ENCODE assay signal across 8 cellular contexts in the genomic region with DNA sequence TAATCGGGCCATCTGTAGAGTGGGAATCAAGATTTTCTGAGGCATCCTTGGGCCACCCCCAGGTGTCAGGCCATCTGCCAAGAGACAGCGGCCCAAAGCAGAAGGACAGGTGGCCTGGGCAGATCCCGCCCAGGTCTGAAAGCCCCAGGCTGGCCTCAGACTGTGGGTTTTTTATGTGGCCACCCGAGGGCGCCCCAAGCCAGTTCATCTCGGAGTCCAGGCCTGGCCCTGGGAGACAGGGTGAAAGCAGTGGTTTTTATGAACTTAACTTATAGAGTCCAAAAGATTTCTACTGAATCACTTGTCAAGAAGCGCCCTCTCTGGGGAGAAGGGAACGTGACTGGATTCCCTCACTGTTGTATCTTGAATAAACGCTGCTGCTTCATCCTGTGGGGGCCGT. TPM values are rescaled to one million over a fixed set of nuclear protein-coding genes. Genes with fewer than 3 reads are reported as not detected.
DNase-seq lines count a peak whose midpoint lies in the region; ATAC-seq and TF ChIP-seq lines count a peak whose summit lies in the region.
"Not testable (repeated sequence)": the region's sequence is repeated elsewhere in the genome, so short reads cannot be mapped to it uniquely, and the experiment has no call there.

No MANE protein-coding gene starts in this region.

- H3K9me3 Mint-ChIP-seq in activated CD4-positive, alpha-beta T cell treated with anti-CD3 and anti-CD28 coated beads for 36 hours (ENCODE audit: low read depth); activated T-cell treated with anti-CD3 and anti-CD28 coated beads, Interleukin-2, amount 50 U/mL, for 24 hours: not testable (repeated sequence)

- not testable (repeated sequence) for H3K27me3 Mint-ChIP-seq in activated CD4-positive, alpha-beta T cell treated with anti-CD3 and anti-CD28 coated beads for 36 hours; activated T-cell treated with anti-CD3 and anti-CD28 coated beads, Interleukin-2, amount 50 U/mL, for 24 hours

- H3K27me3 ChIP-seq in brain microvascular endothelial cell (replicated peaks); right cardiac atrium (ENCODE audit: control insufficient read depth, insufficient read depth); ovary; upper lobe of right lung: not testable (repeated sequence)

- not testable (repeated sequence) for H3K4me3 Mint-ChIP-seq in activated CD4-positive, alpha-beta T cell treated with anti-CD3 and anti-CD28 coated beads for 36 hours; activated T-cell treated with anti-CD3 and anti-CD28 coated beads, Interleukin-2, amount 50 U/mL, for 24 hours

- ATAC-seq in activated CD4-positive, alpha-beta T cell treated with anti-CD3 and anti-CD28 coated beads for 36 hours; right cardiac atrium; upper lobe of right lung: not testable (repeated sequence)

- intact Hi-C loops in activated CD4-positive, alpha-beta T cell treated with anti-CD3 and anti-CD28 coated beads for 36 hours (cut with DNase I, micrococcal nuclease); right cardiac atrium (cut with DNase I); ovary (cut with DNase I); upper lobe of right lung (cut with DNase I): not testable (repeated sequence)

- POLR2A ChIA-PET in activated CD4-positive, alpha-beta T cell treated with anti-CD3 and anti-CD28 coated beads for 36 hours (lab: Charles Lee) = not testable (repeated sequence)

- TF ChIP-seq RAD21 in Ishikawa (IDR thresholded peaks at IDR 0.05; ENCODE audit: low read depth) = peak; percentile 30

- H3K27ac Mint-ChIP-seq in activated CD4-positive, alpha-beta T cell treated with anti-CD3 and anti-CD28 coated beads for 36 hours; activated T-cell treated with anti-CD3 and anti-CD28 coated beads, Interleukin-2, amount 50 U/mL, for 24 hours: not testable (repeated sequence)

- no CpG with 5 or more reads among the region's 10 CpGs for WGBS in right cardiac atrium
- whole genome bisulfite sequencing in ovary, 3 donors = 0% methylated on average over 1 of the region's 10 CpGs; no CpG with 5 or more reads in 2 of the 3 donors

- peak; percentile 83 for DNase-seq in activated CD4-positive, alpha-beta T cell treated with anti-CD3 and anti-CD28 coated beads for 36 hours
- DNase-seq in activated T-cell treated with anti-CD3 and anti-CD28 coated beads, Interleukin-2, amount 50 U/mL, for 24 hours = peak; percentile 68
- DNase-seq in brain microvascular endothelial cell = peak; percentile 47
- DNase-seq in right cardiac atrium = peak; percentile 73 to 89 (median 84)
- DNase-seq in ovary = peak; percentile 60 to 82 (median 64)
- DNase-seq in stimulated activated CD4-positive, alpha-beta T cell treated with anti-CD3 and anti-CD28 coated beads, TNF-alpha, amount 100 ng/mL, for 24 hours (ENCODE audit: low read depth in 3 of 3) = peak in 2 of 3 experiments; percentile 17 to 56
- DNase-seq in upper lobe of right lung = peak; percentile 81

- CTCF ChIA-PET in activated CD4-positive, alpha-beta T cell treated with anti-CD3 and anti-CD28 coated beads for 36 hours (lab: Charles Lee) = not testable (repeated sequence)

- not testable (repeated sequence) for H3K9me3 ChIP-seq in right cardiac atrium (ENCODE audit: control insufficient read depth, low read length); ovary; upper lobe of right lung

- H3K36me3 Mint-ChIP-seq in activated CD4-positive, alpha-beta T cell treated with anti-CD3 and anti-CD28 coated beads for 36 hours (ENCODE audit: low read depth); activated T-cell treated with anti-CD3 and anti-CD28 coated beads, Interleukin-2, amount 50 U/mL, for 24 hours (ENCODE audit: low read depth): not testable (repeated sequence)

- not testable (repeated sequence) for TF ChIP-seq POLR2A in ovary (IDR thresholded peaks at IDR 0.05)

- H3K27ac ChIP-seq in brain microvascular endothelial cell; right cardiac atrium (ENCODE audit: low read length); ovary; upper lobe of right lung: not testable (repeated sequence)

- not testable (repeated sequence) for H3K4me3 ChIP-seq in brain microvascular endothelial cell (ENCODE audit: low read depth, low read length); right cardiac atrium (ENCODE audit: low read length); ovary; upper lobe of right lung

- in situ Hi-C loops in brain microvascular endothelial cell (cut with HindIII; ENCODE audit: low pct_ligation_motif_present, low sequenced_read_pairs) = not testable (repeated sequence)

- not testable (repeated sequence) for TF ChIP-seq EP300 in Ishikawa (IDR thresholded peaks at IDR 0.05; ENCODE audit: borderline replicate concordance); ovary (IDR thresholded peaks at IDR 0.05)

- not testable (repeated sequence) for H3K36me3 ChIP-seq in brain microvascular endothelial cell (replicated peaks); ovary; upper lobe of right lung

- H3K4me1 Mint-ChIP-seq in activated CD4-positive, alpha-beta T cell treated with anti-CD3 and anti-CD28 coated beads for 36 hours; activated T-cell treated with anti-CD3 and anti-CD28 coated beads, Interleukin-2, amount 50 U/mL, for 24 hours (ENCODE audit: low read depth): not testable (repeated sequence)

- not testable (repeated sequence) for H3K4me1 ChIP-seq in right cardiac atrium (ENCODE audit: control insufficient read depth, insufficient read depth, low read length); ovary (ENCODE audit: insufficient read depth); upper lobe of right lung

- TF ChIP-seq CTCF in brain microvascular endothelial cell (IDR thresholded peaks at IDR 0.05; ENCODE audit: low read depth, low read length, missing control alignments); ovary (IDR thresholded peaks at IDR 0.05): not testable (repeated sequence)
- peak; percentile 36 for TF ChIP-seq CTCF in upper lobe of right lung (IDR thresholded peaks at IDR 0.05)

RNA-seq across cellular contexts. Expression of a gene that starts 47.9 kb away (rescaled TPM):
- total RNA-seq in activated CD4-positive, alpha-beta T cell treated with anti-CD3 and anti-CD28 coated beads for 36 hours = 10 to 100 TPM; 32.4 to 34.9 TPM
- total RNA-seq in right cardiac atrium (1 to 10 TPM; 4.1 to 7.2 (median 5.9) TPM), ovary (1 to 10 TPM; 1.6 to 6.2 (median 3.6) TPM), upper lobe of right lung (131 TPM)
- polyA plus RNA-seq in right cardiac atrium (3.7 TPM), ovary (1 to 10 TPM; 1.7 to 3.5 TPM)

RNA-seq across cellular contexts. Expression of a gene that starts 58.0 kb away (rescaled TPM):
- under 1 TPM; 0.56 to 0.98 TPM for total RNA-seq in activated CD4-positive, alpha-beta T cell treated with anti-CD3 and anti-CD28 coated beads for 36 hours
- total RNA-seq in right cardiac atrium (1 to 10 TPM; 5.1 to 7.3 (median 5.9) TPM), ovary (10 to 100 TPM; 18.1 to 26.5 (median 22.1) TPM), upper lobe of right lung (10.8 TPM)
- polyA plus RNA-seq in right cardiac atrium (6.1 TPM), ovary (10 to 100 TPM in 1 of 2 donors, 1 to 10 TPM in 1; 2.5 to 25.2 TPM)

Comparison
In these comparisons a context has a peak if more than half of its experiments do, and no peak if none do; other contexts are left out.
1. RNA of a gene that starts 47.9 kb away (total RNA-seq): 131 TPM in upper lobe of right lung (single experiment) and 32.4 to 34.9 TPM in activated CD4-positive, alpha-beta T cell treated with anti-CD3 and anti-CD28 coated beads for 36 hours; 4.1 to 7.2 TPM in right cardiac atrium and 1.6 to 6.2 TPM in ovary; every median in the first group is over 4 times any median in the second.
2. Peak in every context shown above with its lines, with median percentiles within 50 percentile points of each other: DNase-seq.